ENCODE assay signal across 37 cellular contexts in genomic region chr2:50863856-50864255, GRCh38.
DNase-seq lines count a peak whose midpoint lies in the region; FAIRE-seq and TF ChIP-seq lines count a peak whose summit lies in the region.
"Had no signal": no experiment of that assay in that cellular context is flagged by ENCODE, and none has a peak within 500 bp of the region (broad histone marks: within the 10 kb centered on the region; RNA-seq: fewer than 3 reads in every experiment).

No MANE protein-coding gene starts in this region.

- H3K27ac Mint-ChIP-seq in endodermal cell, result peak overlapping the region; percentile 84
- H3K27ac Mint-ChIP-seq: activated CD8-positive, alpha-beta memory T cell treated with anti-CD3 and anti-CD28 coated beads, Interleukin-2, amount 10 ng/mL, durations not matched to agents 7 days and 5 days; activated naive CD4-positive, alpha-beta T cell treated with anti-CD3 and anti-CD28 coated beads for 36 hours; activated T-cell treated with anti-CD3 and anti-CD28 coated beads, Interleukin-2, amount 50 U/mL, for 72 hours; CD4-positive, CD25-positive, alpha-beta regulatory T cell; immature natural killer cell; mesothelial cell of epicardium; naive thymus-derived CD4-positive, alpha-beta T cell; T-helper 2 cell treated with Interferon-gamma antibody and Interleukin-4, amounts not matched to agents 5 μg/mL and 100 μg/mL, for 36 hours; WTC11 had no signal

- H3K36me3 Mint-ChIP-seq in endodermal cell (ENCODE audit: low read depth), result no peaks in the 10 kb centered on the region
- H3K36me3 Mint-ChIP-seq: activated CD8-positive, alpha-beta memory T cell treated with anti-CD3 and anti-CD28 coated beads, Interleukin-2, amount 10 ng/mL, durations not matched to agents 7 days and 5 days; CD4-positive, CD25-positive, alpha-beta regulatory T cell; immature natural killer cell; mesothelial cell of epicardium; naive thymus-derived CD4-positive, alpha-beta T cell; WTC11 had no signal

- H3K4me3 Mint-ChIP-seq in endodermal cell, result peak overlapping the region; percentile 22
- H3K4me3 Mint-ChIP-seq: activated CD8-positive, alpha-beta memory T cell treated with anti-CD3 and anti-CD28 coated beads, Interleukin-2, amount 10 ng/mL, durations not matched to agents 7 days and 5 days; activated naive CD4-positive, alpha-beta T cell treated with anti-CD3 and anti-CD28 coated beads for 36 hours; activated T-cell treated with anti-CD3 and anti-CD28 coated beads, Interleukin-2, amount 50 U/mL, for 72 hours; CD4-positive, CD25-positive, alpha-beta regulatory T cell; immature natural killer cell; mesothelial cell of epicardium; naive thymus-derived CD4-positive, alpha-beta T cell; T-helper 2 cell treated with Interferon-gamma antibody and Interleukin-4, amounts not matched to agents 5 μg/mL and 100 μg/mL, for 36 hours; WTC11 had no signal

- no peaks in the 10 kb centered on the region for H4K20me1 ChIP-seq in hepatocyte (ENCODE audit: insufficient read depth, poor library complexity, severe bottlenecking)

- H3K9me3 ChIP-seq in endodermal cell (ENCODE audit: control insufficient read depth, low read length), result no peaks in the 10 kb centered on the region
- no peaks in the 10 kb centered on the region for H3K9me3 ChIP-seq in hepatocyte (ENCODE audit: low read depth)
- H3K9me3 ChIP-seq: left lung, ovary, upper lobe of left lung had no signal

- H3K4me3 ChIP-seq in endodermal cell (ENCODE audit: low read length), result peak overlapping the region; percentile 43
- no peak overlapping the region for H3K4me3 ChIP-seq in hepatocyte
- H3K4me3 ChIP-seq: left lung, ovary, upper lobe of left lung had no signal

- peak; percentile 52 for DNase-seq in NCI-H1092 treated with DMSO at 0.1 percent for 48 hours (lab: John Stamatoyannopoulos, UW)
- DNase-seq in NCI-H1092 (lab: John Stamatoyannopoulos, UW), result no peak
- DNase-seq in NAMALWA (ENCODE audit: low spot score), result peak; percentile 27
- DNase-seq in NCI-H69 (lab: John Stamatoyannopoulos, UW), result peak; percentile 95
- DNase-seq in endodermal cell, result no peak
- no peak for DNase-seq in mesenteric fat pad (ENCODE audit: low spot score)
- DNase-seq in hepatocyte (ENCODE audit: low spot score), result no peak
- DNase-seq in HTR-8/SVneo (ENCODE audit: insufficient read length, low spot score), result no peak
- DNase-seq: 8988T; activated CD4-positive, alpha-beta T cell treated with anti-CD3 and anti-CD28 coated beads, Interleukin-2, amount 50 U/mL, for 1 hour; activated CD8-positive, alpha-beta memory T cell treated with anti-CD3 and anti-CD28 coated beads, Interleukin-2, amount 10 ng/mL, durations not matched to agents 7 days and 5 days; activated naive CD4-positive, alpha-beta T cell treated with anti-CD3 and anti-CD28 coated beads for 36 hours; activated T-cell treated with anti-CD3 and anti-CD28 coated beads, Interleukin-2, amount 50 U/mL, for 72 hours; CD4-positive, CD25-positive, alpha-beta regulatory T cell; DMS 273 treated with DMSO at 0.1 percent for 48 hours; effector CD8-positive, alpha-beta T cell; erythroblast; GDM1; hippocampal formation; immature natural killer cell; KBM-7; left lung; naive thymus-derived CD4-positive, alpha-beta T cell; NCI-H446; ovary; retina; small intestine; stimulated activated CD4-positive, alpha-beta T cell treated with anti-CD3 and anti-CD28 coated beads, Interleukin-1b, Interleukin-23, amount 100 ng/mL, for 48 hours; substantia nigra; upper lobe of left lung had no signal

- 39% methylated on average over 2 of the region's 2 CpGs; no CpG with 5 or more reads in 1 of the 2 experiments for WGBS in endodermal cell (ENCODE audit: insufficient coverage in 1 of 2, insufficient read length in 1 of 2), 2 experiments
- WGBS in hepatocyte (ENCODE audit: low lambda C conversion rate, missing lambda C conversion rate), result 63% methylated on average over 2 of the region's 2 CpGs

- H3K79me2 ChIP-seq in hepatocyte, result no peaks in the 10 kb centered on the region

- H2AFZ ChIP-seq in hepatocyte, result no peak overlapping the region

- H3K4me2 ChIP-seq in hepatocyte, result no peak overlapping the region

- FAIRE-seq in HTR-8/SVneo (lab: Jason Lieb, UNC), result no peak
- FAIRE-seq: bronchial epithelial cell, colon, GM18507, H1, small intestine had no signal

- H3K27ac ChIP-seq in endodermal cell (ENCODE audit: low read depth, low read length) (no peak overlapping the region), hepatocyte (no peak overlapping the region)
- H3K27ac ChIP-seq: left lung, ovary, upper lobe of left lung had no signal

- H3K9me2 ChIP-seq in hepatocyte (replicated peaks; ENCODE audit: insufficient read depth), result no peaks in the 10 kb centered on the region

- no peaks in the 10 kb centered on the region for H3K27me3 Mint-ChIP-seq in endodermal cell (ENCODE audit: insufficient read depth)
- H3K27me3 Mint-ChIP-seq: activated CD8-positive, alpha-beta memory T cell treated with anti-CD3 and anti-CD28 coated beads, Interleukin-2, amount 10 ng/mL, durations not matched to agents 7 days and 5 days; CD4-positive, CD25-positive, alpha-beta regulatory T cell; naive thymus-derived CD4-positive, alpha-beta T cell had no signal

- no peaks in the 10 kb centered on the region for H3K9me3 Mint-ChIP-seq in endodermal cell
- H3K9me3 Mint-ChIP-seq: mesothelial cell of epicardium, WTC11 had no signal

- TF ChIP-seq CTCF in endodermal cell (conservative IDR thresholded peaks at IDR 0.05) (no peak), hepatocyte (IDR thresholded peaks at IDR 0.05; ENCODE audit: poor library complexity) (no peak)

- H3K4me1 Mint-ChIP-seq in endodermal cell, result peaks cover 59% of the 10 kb centered on the region
- H3K4me1 Mint-ChIP-seq: activated CD8-positive, alpha-beta memory T cell treated with anti-CD3 and anti-CD28 coated beads, Interleukin-2, amount 10 ng/mL, durations not matched to agents 7 days and 5 days; CD4-positive, CD25-positive, alpha-beta regulatory T cell; immature natural killer cell; naive thymus-derived CD4-positive, alpha-beta T cell had no signal

- H3K4me1 ChIP-seq in endodermal cell (ENCODE audit: control insufficient read depth, insufficient read depth, low read length) (peaks cover 13% of the 10 kb centered on the region), hepatocyte (ENCODE audit: insufficient read depth) (no peaks in the 10 kb centered on the region)
- H3K4me1 ChIP-seq: left lung, upper lobe of left lung had no signal

- no peak overlapping the region for H3K9ac ChIP-seq in endodermal cell (ENCODE audit: extremely low read depth, low read length, poor library complexity, severe bottlenecking)

- H3K27me3 ChIP-seq in endodermal cell (ENCODE audit: control insufficient read depth, insufficient read depth, low read length, poor library complexity, severe bottlenecking) (no peaks in the 10 kb centered on the region), hepatocyte (no peaks in the 10 kb centered on the region)
- H3K27me3 ChIP-seq: left lung, ovary, upper lobe of left lung had no signal

- no peaks in the 10 kb centered on the region for H3K36me3 ChIP-seq in endodermal cell (ENCODE audit: control insufficient read depth, insufficient read depth, low read length)
- H3K36me3 ChIP-seq in hepatocyte (replicated peaks; ENCODE audit: insufficient read depth, low read depth), result no peaks in the 10 kb centered on the region
- H3K36me3 ChIP-seq: left lung, ovary, upper lobe of left lung had no signal

Comparison
In these comparisons a context has a peak if more than half of its experiments do, and no peak if none do; other contexts are left out.
1. DNase-seq: peak in NCI-H1092 treated with DMSO at 0.1 percent for 48 hours (single experiment), NAMALWA (single experiment) and NCI-H69 (single experiment); none in NCI-H1092 (single experiment), endodermal cell (single experiment), mesenteric fat pad (single experiment), hepatocyte (single experiment) and HTR-8/SVneo (single experiment).